8 cellular contexts compared by ENCODE assay signal in the genomic region with DNA sequence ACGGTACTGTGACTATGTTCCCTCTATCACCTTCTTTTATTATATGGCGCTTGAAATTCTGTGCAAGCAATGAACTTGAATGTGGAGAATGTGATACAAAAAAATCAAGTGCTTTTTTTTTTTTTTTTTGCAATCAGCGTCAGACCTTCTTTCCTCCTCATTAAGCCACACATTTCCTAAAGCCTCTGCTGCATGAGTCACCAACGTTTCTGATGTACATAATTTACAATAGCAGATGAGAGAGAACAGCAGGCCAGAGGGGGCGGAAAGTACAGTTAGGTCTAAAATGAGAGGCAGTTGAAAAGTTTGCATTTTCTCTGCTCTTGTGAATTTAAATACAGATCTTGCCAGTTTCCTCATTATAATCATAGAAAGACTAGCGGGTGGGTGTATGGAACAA.
DNase-seq lines count a peak whose midpoint lies in the region; ATAC-seq and TF ChIP-seq lines count a peak whose summit lies in the region.

No MANE protein-coding gene starts in this region.

- no peak overlapping the region for H3K27ac ChIP-seq in mesenchymal stem cell (ENCODE audit: low read length, poor library complexity, severe bottlenecking)

- H2AFZ ChIP-seq in mesenchymal stem cell (ENCODE audit: low read depth, low read length) = no peak overlapping the region

- H3K14ac ChIP-seq in mesenchymal stem cell (ENCODE audit: low read length in 2 of 2) = no peak overlapping the region

- no peak for ATAC-seq in GM18505 (IDR thresholded peaks at IDR 0.05; ENCODE audit: unreplicated experiment)
- ATAC-seq in GM18498 (IDR thresholded peaks at IDR 0.05; ENCODE audit: unreplicated experiment) = no peak
- ATAC-seq in Right ventricle myocardium superior (ENCODE audit: poor library complexity) = no peak

- no peak overlapping the region for H2BK15ac ChIP-seq in mesenchymal stem cell (ENCODE audit: low read depth, poor library complexity, severe bottlenecking)

- no peak overlapping the region for H3K23ac ChIP-seq in mesenchymal stem cell (ENCODE audit: low read length in 2 of 2)

- peak; percentile 48 for DNase-seq in DMS79 (lab: John Stamatoyannopoulos, UW)
- peak; percentile 83 to 86 for DNase-seq in NCI-H526 (lab: John Stamatoyannopoulos, UW)
- peak; percentile 38 for DNase-seq in activated T-helper 9 cell treated with anti-CD3 and anti-CD28 coated beads, Interleukin-2, amount 50 U/mL, for 16 hours (ENCODE audit: low read depth)
- peak; percentile 92 for DNase-seq in mesenchymal stem cell
- DNase-seq in midbrain (lab: John Stamatoyannopoulos, UW) = no peak
- DNase-seq in Right ventricle myocardium superior = no peak

- H2AK5ac ChIP-seq in mesenchymal stem cell (ENCODE audit: low read length, severe bottlenecking) = no peak overlapping the region

- H3K9ac ChIP-seq in mesenchymal stem cell (ENCODE audit: low read length) = no peak overlapping the region

- no peak overlapping the region for H4K8ac ChIP-seq in mesenchymal stem cell (ENCODE audit: low read length)

- H3K4me1 ChIP-seq in mesenchymal stem cell (ENCODE audit: control insufficient read depth, insufficient read depth, low read depth, low read length) = peaks cover 7% of the 10 kb centered on the region

- no peak overlapping the region for H2BK120ac ChIP-seq in mesenchymal stem cell (ENCODE audit: low read depth, low read length)

- no peak overlapping the region for H4K91ac ChIP-seq in mesenchymal stem cell (ENCODE audit: low read length)

- H3K9me3 ChIP-seq in mesenchymal stem cell (ENCODE audit: control insufficient read depth, low read length) = no peaks in the 10 kb centered on the region

- peak overlapping the region in 1 of 2 experiments; percentile 22 for H2BK12ac ChIP-seq in mesenchymal stem cell (ENCODE audit: low read length in 2 of 2)

- 26% methylated on average over 3 of the region's 6 CpGs for WGBS in mesenchymal stem cell

- H3K4ac ChIP-seq in mesenchymal stem cell (ENCODE audit: low read depth in 1 of 2, low read length in 2 of 2) = no peak overlapping the region

- no peaks in the 10 kb centered on the region for H3K27me3 ChIP-seq in mesenchymal stem cell (ENCODE audit: control insufficient read depth in 1 of 2, insufficient read depth in 1 of 2, low read length in 2 of 2)

- no peaks in the 10 kb centered on the region for H3K36me3 ChIP-seq in mesenchymal stem cell (ENCODE audit: control insufficient read depth in 1 of 2, insufficient read depth in 2 of 2, low read depth in 1 of 2, low read length in 2 of 2)

- H2BK5ac ChIP-seq in mesenchymal stem cell (ENCODE audit: low read depth, low read length, poor library complexity, severe bottlenecking) = no peak overlapping the region

- H3K4me2 ChIP-seq in mesenchymal stem cell (ENCODE audit: low read length, poor library complexity, severe bottlenecking) = no peak overlapping the region

- H3K18ac ChIP-seq in mesenchymal stem cell (ENCODE audit: low read depth in 1 of 2, low read length in 2 of 2) = no peak overlapping the region

- H3K4me3 ChIP-seq in mesenchymal stem cell (ENCODE audit: insufficient read depth in 1 of 2, low read depth in 1 of 2, low read length in 2 of 2) = no peak overlapping the region

- intact Hi-C loops in Right ventricle myocardium superior (cut with DNase I) = no loop called here

- no peaks in the 10 kb centered on the region for H3K79me1 ChIP-seq in mesenchymal stem cell (replicated peaks; ENCODE audit: low read length, poor library complexity, severe bottlenecking)

- no peak for TF ChIP-seq POLR2A in GM18505 (IDR thresholded peaks at IDR 0.05; ENCODE audit: borderline replicate concordance, extremely low read depth, insufficient read depth, insufficient read length)

Comparison
In these comparisons a context has a peak if more than half of its experiments do, and no peak if none do; other contexts are left out.
1. DNase-seq: peak in DMS79 (single experiment), NCI-H526 (2 of 2), activated T-helper 9 cell treated with anti-CD3 and anti-CD28 coated beads, Interleukin-2, amount 50 U/mL, for 16 hours (single experiment) and mesenchymal stem cell (single experiment); none in midbrain (single experiment) and Right ventricle myocardium superior (single experiment).